13 cellular contexts compared by ENCODE assay signal in genomic region chr19:40926276-40926675, GRCh38. TPM values are rescaled to one million over a fixed set of nuclear protein-coding genes. Genes with fewer than 3 reads are reported as not detected.
"Had no signal": no experiment of that assay in that cellular context is flagged by ENCODE, and none has a peak within 500 bp of the region (broad histone marks: within the 10 kb centered on the region; RNA-seq: fewer than 3 reads in every experiment).

No MANE protein-coding gene starts in this region.

RNA-seq across cellular contexts. Expression of gene CYP2A7, which starts 44.2 kb away (rescaled TPM):
- total RNA-seq: cerebellum, dermis blood vessel endothelial cell, esophagus mucosa, esophagus squamous epithelium, gastrocnemius medialis, glomerular endothelial cell, heart right ventricle, kidney, left colon, left ventricle myocardium superior, lower leg skin, lung microvascular endothelial cell, mononuclear cell had no signal
- polyA plus RNA-seq: heart right ventricle had no signal
